Comparison of ENCODE assay signal across 33 cellular contexts in the genomic region with DNA sequence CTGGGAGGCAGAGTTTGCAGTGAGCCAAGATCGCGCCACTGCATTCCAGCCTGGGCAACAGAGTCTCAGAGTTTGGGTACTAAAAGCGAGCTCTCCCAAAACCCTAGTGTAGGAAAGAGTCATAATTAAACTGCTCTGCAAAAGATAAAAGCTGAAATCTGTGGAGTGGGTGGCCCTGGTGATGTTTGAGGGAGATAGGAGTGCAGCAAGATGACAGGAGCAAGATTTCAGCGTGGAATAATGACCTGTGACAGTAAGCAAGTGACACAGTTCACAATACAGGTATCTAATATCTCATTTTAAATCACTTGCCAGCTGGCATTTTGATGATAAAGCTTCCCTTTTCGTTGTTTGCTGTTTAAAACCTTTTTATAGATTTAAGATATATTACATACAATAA.
A peak's percentile ranks its signal among the peaks of the same experiment; 100 is the strongest.
DNase-seq lines count a peak whose midpoint lies in the region; ATAC-seq and TF ChIP-seq lines count a peak whose summit lies in the region.
"Had no signal": no experiment of that assay in that cellular context is flagged by ENCODE, and none has a peak within 500 bp of the region (broad histone marks: within the 10 kb centered on the region; RNA-seq: fewer than 3 reads in every experiment).

No MANE protein-coding gene starts in this region.

- WGBS in SK-N-SH (ENCODE audit: low lambda C conversion rate) = 52% methylated on average over 5 of the region's 5 CpGs
- WGBS in trophoblast cell (ENCODE audit: extremely low coverage, insufficient coverage, insufficient read length) = no CpG with 5 or more reads among the region's 5 CpGs

- DNase-seq in SK-N-SH = peak; percentile 4
- DNase-seq in GM23338 (ENCODE audit: low spot score) = no peak
- peak; percentile 37 for DNase-seq in SK-N-DZ (ENCODE audit: low spot score)
- DNase-seq in trophoblast cell = no peak
- DNase-seq: 8988T; ACHN; AML-193; BE2C; C1 segment of cervical spinal cord; Caco-2; Calu3; CD4-positive, alpha-beta memory T cell; CD4-positive, alpha-beta T cell; CD4-positive, CD25-positive, alpha-beta regulatory T cell; CD8-positive, alpha-beta memory T cell; CD8-positive, alpha-beta T cell; COR-L47; DMS 273 treated with DMSO at 0.1 percent for 48 hours; DMS153; DMS53; DMS79; DMS79 treated with DMSO at 0.1 percent for 48 hours; DND-41; EL had no signal

- H3K27ac Mint-ChIP-seq in GM23338 = no peak overlapping the region
- H3K27ac Mint-ChIP-seq: B cell; CD14-positive monocyte; CD4-positive, alpha-beta memory T cell; CD4-positive, alpha-beta T cell; CD4-positive, CD25-positive, alpha-beta regulatory T cell; CD8-positive, alpha-beta memory T cell; CD8-positive, alpha-beta T cell had no signal

- H3F3A ChIP-seq in SK-N-SH (replicated peaks; ENCODE audit: insufficient read depth) (no peaks in the 10 kb centered on the region), GM23338 (replicated peaks; ENCODE audit: low read depth) (no peaks in the 10 kb centered on the region)

- H3K27ac ChIP-seq in SK-N-SH (ENCODE audit: low read depth in 2 of 2, low read length in 1 of 2) (no peak overlapping the region), GM23338 (ENCODE audit: low read depth) (no peak overlapping the region), trophoblast cell (ENCODE audit: low read depth, low read length) (no peak overlapping the region)
- H3K27ac ChIP-seq: 22Rv1; BLaER1; BLaER1 treated with 17β-estradiol and CSF1 and Interleukin-3, amounts not matched to agents 10 nM and 100 nM; C4-2B had no signal

- no peak for TF ChIP-seq RAD21 in SK-N-SH (IDR thresholded peaks at IDR 0.05; ENCODE audit: low read length)

- H3K9me3 ChIP-seq in SK-N-SH = no peaks in the 10 kb centered on the region
- no peaks in the 10 kb centered on the region for H3K9me3 ChIP-seq in trophoblast cell (ENCODE audit: insufficient read depth, low read depth, low read length)
- H3K9me3 ChIP-seq: A549; BE2C; BLaER1; BLaER1 treated with 17β-estradiol and CSF1 and Interleukin-3, amounts not matched to agents 10 nM and 100 nM; Caco-2 had no signal

- H3K4ac ChIP-seq in trophoblast cell (ENCODE audit: low read depth, low read length) = no peak overlapping the region

- ATAC-seq in SK-N-SH treated with all-trans-retinoic acid at 6 μM for 48 hours = no peak
- ATAC-seq in GM23338 = no peak
- ATAC-seq in GM18858 (IDR thresholded peaks at IDR 0.05; ENCODE audit: unreplicated experiment) = no peak
- ATAC-seq: A549; CD8-positive, alpha-beta T cell had no signal

- no peak overlapping the region for H3K4me2 ChIP-seq in SK-N-SH
- no peak overlapping the region for H3K4me2 ChIP-seq in GM23338
- H3K4me2 ChIP-seq in trophoblast cell (ENCODE audit: low read length) = no peak overlapping the region
- H3K4me2 ChIP-seq: A549; BLaER1; BLaER1 treated with 17β-estradiol and CSF1 and Interleukin-3, amounts not matched to agents 10 nM and 100 nM had no signal

- no peaks in the 10 kb centered on the region for H3K79me1 ChIP-seq in trophoblast cell (ENCODE audit: low read length)

- H3K9ac ChIP-seq in SK-N-SH (no peak overlapping the region), trophoblast cell (ENCODE audit: low read length) (no peak overlapping the region)
- H3K9ac ChIP-seq: BLaER1; BLaER1 treated with 17β-estradiol and CSF1 and Interleukin-3, amounts not matched to agents 10 nM and 100 nM had no signal

- no peak overlapping the region for H2BK12ac ChIP-seq in trophoblast cell (ENCODE audit: low read length)

- no peaks in the 10 kb centered on the region for H3K36me3 Mint-ChIP-seq in GM23338 (ENCODE audit: low read depth)
- H3K36me3 Mint-ChIP-seq: CD14-positive monocyte; CD4-positive, alpha-beta memory T cell; CD4-positive, CD25-positive, alpha-beta regulatory T cell; CD8-positive, alpha-beta memory T cell; CD8-positive, alpha-beta T cell had no signal

- H4K8ac ChIP-seq in trophoblast cell (ENCODE audit: low read depth, low read length) = no peak overlapping the region

- H3K14ac ChIP-seq in trophoblast cell (ENCODE audit: low read length) = no peak overlapping the region

- no peak for TF ChIP-seq EP300 in SK-N-SH (IDR thresholded peaks at IDR 0.05; ENCODE audit: borderline replicate concordance in 1 of 2, low read depth in 1 of 2, low read length in 1 of 2)

- POLR2A ChIA-PET in SK-N-SH (lab: Yijun Ruan, JAX) = no interaction called here

- H3K4me3 Mint-ChIP-seq in GM23338 = no peak overlapping the region
- H3K4me3 Mint-ChIP-seq: B cell; CD14-positive monocyte; CD4-positive, alpha-beta memory T cell; CD4-positive, alpha-beta T cell; CD4-positive, CD25-positive, alpha-beta regulatory T cell; CD8-positive, alpha-beta memory T cell; CD8-positive, alpha-beta T cell had no signal

- no peaks in the 10 kb centered on the region for H3K79me2 ChIP-seq in SK-N-SH (ENCODE audit: insufficient read depth)
- no peaks in the 10 kb centered on the region for H3K79me2 ChIP-seq in GM23338 (replicated peaks; ENCODE audit: insufficient read depth)
- no peaks in the 10 kb centered on the region for H3K79me2 ChIP-seq in trophoblast cell (ENCODE audit: control insufficient read depth, insufficient read depth, low read length, poor library complexity)

- no peaks in the 10 kb centered on the region for H3K27me3 ChIP-seq in SK-N-SH (ENCODE audit: insufficient read depth)
- no peaks in the 10 kb centered on the region for H3K27me3 ChIP-seq in GM23338 (ENCODE audit: insufficient read depth)
- H3K27me3 ChIP-seq in trophoblast cell (ENCODE audit: insufficient read depth, low read length) = no peaks in the 10 kb centered on the region
- H3K27me3 ChIP-seq: BE2C; BLaER1; BLaER1 treated with 17β-estradiol and CSF1 and Interleukin-3, amounts not matched to agents 10 nM and 100 nM had no signal

- CTCF ChIA-PET in SK-N-SH (lab: Yijun Ruan, JAX) = interaction anchor here (1.8 kb wide), 1 partner anchor 125 kb away, joined by 5 read pairs; no protein-coding TSS in a partner anchor

- H2AK5ac ChIP-seq in trophoblast cell (ENCODE audit: low read length) = no peak overlapping the region

- H2AFZ ChIP-seq in SK-N-SH (ENCODE audit: low read depth) (no peak overlapping the region), GM23338 (0 out of 2 replicates have a peak overlapping the region, but pooled peaks have one; percentile 43), trophoblast cell (ENCODE audit: insufficient read depth, low read length, poor library complexity) (no peak overlapping the region)

- no peaks in the 10 kb centered on the region for H4K20me1 ChIP-seq in SK-N-SH (ENCODE audit: insufficient read depth)
- no peaks in the 10 kb centered on the region for H4K20me1 ChIP-seq in GM23338 (replicated peaks; ENCODE audit: insufficient read depth)
- H4K20me1 ChIP-seq: BLaER1; BLaER1 treated with 17β-estradiol and CSF1 and Interleukin-3, amounts not matched to agents 10 nM and 100 nM had no signal

- H3K23ac ChIP-seq in trophoblast cell (ENCODE audit: low read length) = no peak overlapping the region

- H3K9me2 ChIP-seq in SK-N-SH (no peaks in the 10 kb centered on the region), GM23338 (ENCODE audit: insufficient read depth) (peaks cover 7% of the 10 kb centered on the region; the same call in 1 of the 2 replicates)

- H3K18ac ChIP-seq in trophoblast cell (ENCODE audit: low read length) = no peak overlapping the region

- H4K12ac ChIP-seq in trophoblast cell (ENCODE audit: low read depth, low read length) = no peak overlapping the region

- TF ChIP-seq CTCF in SK-N-SH (IDR thresholded peaks at IDR 0.05) = no peak
- no peak for TF ChIP-seq CTCF in GM23338 (conservative IDR thresholded peaks at IDR 0.05; ENCODE audit: low read depth in 2 of 2)

- H3K4me3 ChIP-seq in SK-N-SH (ENCODE audit: low read depth in 2 of 2, low read length in 1 of 2) (no peak overlapping the region), GM23338 (no peak overlapping the region), trophoblast cell (ENCODE audit: low read depth, low read length) (no peak overlapping the region)
- H3K4me3 ChIP-seq: A549; BLaER1; BLaER1 treated with 17β-estradiol and CSF1 and Interleukin-3, amounts not matched to agents 10 nM and 100 nM had no signal

- H2BK5ac ChIP-seq in trophoblast cell (ENCODE audit: low read depth, low read length, poor library complexity) = no peak overlapping the region

- H4K91ac ChIP-seq in trophoblast cell (ENCODE audit: low read depth, low read length) = no peak overlapping the region

- H3K36me3 ChIP-seq in SK-N-SH (replicated peaks in 1 of 2; ENCODE audit: control insufficient read depth in 1 of 2, insufficient read depth in 2 of 2, low read length in 1 of 2) (no peaks in the 10 kb centered on the region), GM23338 (ENCODE audit: insufficient read depth) (no peaks in the 10 kb centered on the region), trophoblast cell (ENCODE audit: control insufficient read depth in 1 of 2, insufficient read depth in 2 of 2, low read length in 2 of 2) (no peaks in the 10 kb centered on the region)
- H3K36me3 ChIP-seq: BE2C; BLaER1; BLaER1 treated with 17β-estradiol and CSF1 and Interleukin-3, amounts not matched to agents 10 nM and 100 nM had no signal

- peaks cover 9% of the 10 kb centered on the region; the same call in 2 of the 3 replicates for H3K4me1 Mint-ChIP-seq in GM23338
- H3K4me1 Mint-ChIP-seq: B cell; CD14-positive monocyte; CD4-positive, alpha-beta memory T cell; CD4-positive, CD25-positive, alpha-beta regulatory T cell; CD8-positive, alpha-beta memory T cell had no signal

- H3K27me3 Mint-ChIP-seq in GM23338 (ENCODE audit: insufficient read depth, low read depth, poor library complexity) = peaks cover 2% of the 10 kb centered on the region
- H3K27me3 Mint-ChIP-seq: B cell; CD4-positive, CD25-positive, alpha-beta regulatory T cell; CD8-positive, alpha-beta memory T cell had no signal

- H3K9me3 Mint-ChIP-seq in GM23338 = no peaks in the 10 kb centered on the region
- H3K9me3 Mint-ChIP-seq: CD4-positive, alpha-beta T cell; CD8-positive, alpha-beta T cell had no signal

- no peak overlapping the region for H2BK120ac ChIP-seq in trophoblast cell (ENCODE audit: insufficient read depth, low read length, poor library complexity)

- no peaks in the 10 kb centered on the region; a peak in 1 of 4 replicates for H3K4me1 ChIP-seq in SK-N-SH (ENCODE audit: control insufficient read depth in 1 of 2, insufficient read depth in 2 of 2, low read depth in 1 of 2, low read length in 1 of 2)
- H3K4me1 ChIP-seq in GM23338 (ENCODE audit: insufficient read depth) = no peaks in the 10 kb centered on the region
- no peaks in the 10 kb centered on the region for H3K4me1 ChIP-seq in trophoblast cell (ENCODE audit: control insufficient read depth in 1 of 2, insufficient read depth in 2 of 2, low read length in 2 of 2)
- H3K4me1 ChIP-seq: A549; BE2C; BLaER1; BLaER1 treated with 17β-estradiol and CSF1 and Interleukin-3, amounts not matched to agents 10 nM and 100 nM; Caco-2 had no signal

TF ChIP-seq in SK-N-SH, 30 proteins besides CTCF, POLR2A, EP300 and RAD21 (continues in another document):
- TF ChIP-seq EZH2phosphoT487 (IDR thresholded peaks at IDR 0.05; ENCODE audit: borderline replicate concordance, low read depth) = no peak
- TF ChIP-seq JUND (IDR thresholded peaks at IDR 0.05) = no peak

TF ChIP-seq in SK-N-SH treated with all-trans-retinoic acid at 6 μM for 48 hours, 23 proteins besides CTCF, POLR2A, EP300 and RAD21 (continues in another document):
- TF ChIP-seq RARB (CRISPR knock-in tag; IDR thresholded peaks at IDR 0.05) (no peak), TOX (CRISPR knock-in tag; IDR thresholded peaks at IDR 0.05; ENCODE audit: borderline replicate concordance) (no peak)

TF ChIP-seq in GM23338, 12 proteins besides CTCF, POLR2A, EP300 and RAD21 (continues in another document):
- TF ChIP-seq EZH2 (IDR thresholded peaks at IDR 0.05; ENCODE audit: low read depth, unreplicated experiment) = no peak

Comparison
In these comparisons a context has a peak if more than half of its experiments do, and no peak if none do; other contexts are left out.
1. DNase-seq: peak in SK-N-SH (single experiment) and SK-N-DZ (single experiment); none in GM23338 (single experiment) and trophoblast cell (0 of 2).